8 cellular contexts compared by ENCODE assay signal in genomic region chr7:33744293-33744692, GRCh38.
DNase-seq lines count a peak whose midpoint lies in the region; ATAC-seq and TF ChIP-seq lines count a peak whose summit lies in the region.

No MANE protein-coding gene starts in this region.

- no peaks in the 10 kb centered on the region for H3K9me3 Mint-ChIP-seq in neural progenitor cell

- intact Hi-C loops in sigmoid colon (cut with DNase I): no loop called here

- no peaks in the 10 kb centered on the region for H3K4me1 ChIP-seq in neural progenitor cell
- H3K4me1 ChIP-seq in sigmoid colon: no peaks in the 10 kb centered on the region

- no peak overlapping the region for H3K27ac Mint-ChIP-seq in neural progenitor cell

- no peak overlapping the region for H3K9ac ChIP-seq in neural progenitor cell

- H3K4me3 Mint-ChIP-seq in neural progenitor cell: no peak overlapping the region

- no peaks in the 10 kb centered on the region for H3F3A ChIP-seq in neural progenitor cell (ENCODE audit: low read depth)

- no peaks in the 10 kb centered on the region for H3K9me3 ChIP-seq in neural progenitor cell (ENCODE audit: low read depth)
- H3K9me3 ChIP-seq in sigmoid colon: no peaks in the 10 kb centered on the region

- H3K4me3 ChIP-seq in astrocyte of the cerebellum (ENCODE audit: low read depth, low read length) (no peak overlapping the region), neural progenitor cell (no peak overlapping the region), sigmoid colon (no peak overlapping the region)

- in situ Hi-C loops in astrocyte of the cerebellum (cut with HindIII; ENCODE audit: low sequenced_read_pairs): no loop called here

- no peak overlapping the region for H2AFZ ChIP-seq in neural progenitor cell (replicated peaks)

- H3K4me2 ChIP-seq in neural progenitor cell: no peak overlapping the region

- H3K79me2 ChIP-seq in neural progenitor cell (ENCODE audit: low read depth): no peaks in the 10 kb centered on the region

- H3K27me3 ChIP-seq in neural progenitor cell: no peaks in the 10 kb centered on the region
- no peaks in the 10 kb centered on the region for H3K27me3 ChIP-seq in sigmoid colon

- no peak for ATAC-seq in GM19463 (IDR thresholded peaks at IDR 0.05; ENCODE audit: unreplicated experiment)

- peaks cover 4% of the 10 kb centered on the region for H3K27me3 Mint-ChIP-seq in neural progenitor cell (ENCODE audit: insufficient read depth, low read depth)

- H3K4me1 Mint-ChIP-seq in neural progenitor cell: no peaks in the 10 kb centered on the region

- DNase-seq in astrocyte of the cerebellum (ENCODE audit: low read depth) (no peak), neural progenitor cell (ENCODE audit: low spot score) (peak; percentile 63), NCI-H146 treated with DMSO at 0.1 percent for 48 hours (lab: John Stamatoyannopoulos, UW; ENCODE audit: unreplicated experiment) (no peak), cerebellum (ENCODE audit: low spot score) (no peak), sigmoid colon (no peak)

- WGBS in sigmoid colon, 2 donors: 90 to 95% methylated on average over 2 of the region's 2 CpGs

- H3K36me3 ChIP-seq in neural progenitor cell (no peaks in the 10 kb centered on the region), sigmoid colon (no peaks in the 10 kb centered on the region)

- no peaks in the 10 kb centered on the region for H4K20me1 ChIP-seq in neural progenitor cell (ENCODE audit: low read depth)

- no peak for TF ChIP-seq EP300 in sigmoid colon (IDR thresholded peaks at IDR 0.05)

- H3K27ac ChIP-seq in neural progenitor cell (no peak overlapping the region), sigmoid colon (no peak overlapping the region)

- TF ChIP-seq CTCF in GM12874 (IDR thresholded peaks at IDR 0.05; ENCODE audit: insufficient read depth, low read depth, low read length) (peak; percentile 34; the same call in 1 of the 2 replicates), LNCAP (IDR thresholded peaks at IDR 0.05) (peak; percentile 43; the same call in 1 of the 2 replicates), astrocyte of the cerebellum (IDR thresholded peaks at IDR 0.05; ENCODE audit: low read depth, low read length, missing control alignments) (peak; percentile 12), neural progenitor cell (IDR thresholded peaks at IDR 0.05) (peak; percentile 53), sigmoid colon (IDR thresholded peaks at IDR 0.05) (peak in 1 of 4 experiments; percentile 19)

- H3K36me3 Mint-ChIP-seq in neural progenitor cell: no peaks in the 10 kb centered on the region

- no peak for TF ChIP-seq POLR2A in sigmoid colon (IDR thresholded peaks at IDR 0.05)
